ENCODE assay signal across 1 cellular context in the genomic region with DNA sequence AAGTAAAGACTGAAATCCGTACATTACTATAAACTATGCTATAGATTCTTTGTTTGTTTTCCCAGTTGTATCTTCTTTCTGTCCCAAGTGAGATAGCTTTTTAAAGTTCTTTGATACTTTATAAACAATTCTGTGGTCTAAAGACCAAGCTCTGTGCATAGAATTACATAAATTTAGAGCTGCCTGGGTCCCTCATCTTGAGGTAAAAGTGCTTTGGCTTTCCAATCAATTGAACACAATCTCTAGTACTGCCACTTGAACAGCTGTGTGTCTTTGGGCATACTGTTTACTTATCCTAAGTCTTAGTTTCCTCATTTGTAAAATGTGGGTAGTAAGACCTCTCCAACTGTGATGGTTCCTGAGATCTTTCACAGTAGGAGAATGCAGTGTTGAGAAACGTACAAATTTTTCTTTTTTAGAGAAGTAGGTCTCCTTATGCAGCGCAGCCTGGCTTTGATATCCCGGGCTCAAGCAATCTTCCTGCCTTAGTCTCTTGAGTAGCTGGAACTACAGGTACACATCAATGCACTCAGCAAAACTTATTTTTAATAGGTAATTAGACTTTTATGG.
TF ChIP-seq lines count a peak whose summit lies in the region.

No MANE protein-coding gene starts in this region.

TF ChIP-seq in GM23338, 12 proteins besides CTCF, POLR2A, EP300 and RAD21 (continued from another document):
- TF ChIP-seq ETS1 (IDR thresholded peaks at IDR 0.05) (no peak), EZH2phosphoT487 (IDR thresholded peaks at IDR 0.05; ENCODE audit: unreplicated experiment) (no peak), NANOG (IDR thresholded peaks at IDR 0.05; ENCODE audit: borderline replicate concordance) (no peak), CREB1 (CRISPR knock-in tag; IDR thresholded peaks at IDR 0.05; ENCODE audit: low read depth) (no peak)
